In the genomic region with DNA sequence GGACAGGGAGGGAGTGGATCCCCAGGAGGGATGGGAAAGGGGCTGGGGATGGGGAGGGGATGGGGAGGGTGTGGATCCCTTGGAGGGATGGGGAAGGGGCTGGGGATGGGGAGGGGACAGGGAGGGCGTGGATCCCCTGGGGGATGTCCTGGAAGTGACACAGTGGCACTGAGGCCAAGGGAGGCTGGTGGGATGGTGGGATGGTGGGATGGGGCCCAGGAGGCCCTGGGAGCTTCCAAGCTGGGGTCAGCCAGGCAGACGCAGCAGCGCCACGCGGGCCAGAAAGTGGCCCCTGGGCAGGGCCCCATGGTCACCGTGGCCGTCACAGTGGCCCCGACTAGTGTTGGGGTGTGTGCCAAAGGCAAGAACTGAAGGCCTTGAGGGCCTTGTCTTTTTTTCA, we compare ENCODE assay signal across 25 cellular contexts.
"Had no signal": no experiment of that assay in that cellular context is flagged by ENCODE, and none has a peak within 500 bp of the region (broad histone marks: within the 10 kb centered on the region; RNA-seq: fewer than 3 reads in every experiment).

No MANE protein-coding gene starts in this region.

- H3K27me3 Mint-ChIP-seq: activated CD4-positive, alpha-beta memory T cell treated with anti-CD3 and anti-CD28 coated beads for 36 hours; activated naive CD4-positive, alpha-beta T cell treated with anti-CD3 and anti-CD28 coated beads, Interleukin-2, amount 50 U/mL, for 24 hours; naive thymus-derived CD4-positive, alpha-beta T cell; type B pancreatic cell had no signal

- H3K4me3 Mint-ChIP-seq: activated CD4-positive, alpha-beta memory T cell treated with anti-CD3 and anti-CD28 coated beads for 36 hours; activated CD4-positive, alpha-beta T cell treated with anti-CD3 and anti-CD28 coated beads, Interleukin-2, amount 10 ng/mL, durations not matched to agents 24 days and 14 days; activated naive CD4-positive, alpha-beta T cell treated with anti-CD3 and anti-CD28 coated beads, Interleukin-2, amount 50 U/mL, for 24 hours; activated T-helper 1 cell treated with anti-CD3 and anti-CD28 coated beads, Interleukin-12 subunit alpha, Interleukin-12 subunit beta, Interleukin-2, Interleukin-4 antibody, amounts not matched to agents 30 ng/mL and 10 ng/mL and 1 ng/mL, durations not matched to agents 14 hours and 24 hours and 36 hours; dendritic cell treated with granulocyte-macrophage colony-stimulating factor and Interleukin-4, amounts not matched to agents 40 ng/mL and 50 ng/mL, for 4 days; endodermal cell; neural crest cell; T-helper 1 cell treated with Interleukin-12 subunit alpha and Interleukin-12 subunit beta and Interleukin-4 antibody, amounts not matched to agents 30 μg/mL and 1 μg/mL, for 36 hours; type B pancreatic cell had no signal

- ATAC-seq: esophagus mucosa; naive thymus-derived CD4-positive, alpha-beta T cell had no signal

- H3K4me3 ChIP-seq: breast epithelium, right atrium auricular region, spleen had no signal

- H3K4me1 ChIP-seq: breast epithelium had no signal

- H3K9me3 ChIP-seq: uterus had no signal

- H3K36me3 ChIP-seq: breast epithelium, right atrium auricular region, uterus had no signal

- H3K4me1 Mint-ChIP-seq: endodermal cell had no signal

- H3K27ac ChIP-seq: breast epithelium, right atrium auricular region, spleen had no signal

- DNase-seq: activated CD4-positive, alpha-beta memory T cell treated with anti-CD3 and anti-CD28 coated beads for 36 hours; activated CD4-positive, alpha-beta T cell treated with anti-CD3 and anti-CD28 coated beads, Interleukin-2, amount 10 ng/mL, durations not matched to agents 24 days and 14 days; activated CD4-positive, CD25-positive, alpha-beta regulatory T cell treated with anti-CD3 and anti-CD28 coated beads, Interleukin-2, amount 50 U/mL, for 72 hours; activated CD8-positive, alpha-beta memory T cell treated with anti-CD3 and anti-CD28 coated beads, Interleukin-2, amount 50 U/mL, for 4 hours; activated gamma-delta T cell treated with Interleukin-2 at 50 U/mL for 16 hours; activated T-cell treated with anti-CD3 and anti-CD28 coated beads, Interleukin-2, amount 50 U/mL, for 1 hour; central memory CD4-positive, alpha-beta T cell; endodermal cell; foreskin fibroblast; mammary epithelial cell; midbrain; nucleus accumbens; stimulated activated naive CD4-positive, alpha-beta T cell treated with Interleukin-2 at 50 U/mL for 16 hours; uterus had no signal

- H3K27me3 ChIP-seq: breast epithelium, right atrium auricular region, spleen, uterus had no signal

- H3K27ac Mint-ChIP-seq: activated CD4-positive, alpha-beta memory T cell treated with anti-CD3 and anti-CD28 coated beads for 36 hours; activated CD4-positive, alpha-beta T cell treated with anti-CD3 and anti-CD28 coated beads, Interleukin-2, amount 10 ng/mL, durations not matched to agents 24 days and 14 days; activated T-helper 1 cell treated with anti-CD3 and anti-CD28 coated beads, Interleukin-12 subunit alpha, Interleukin-12 subunit beta, Interleukin-2, Interleukin-4 antibody, amounts not matched to agents 30 ng/mL and 10 ng/mL and 1 ng/mL, durations not matched to agents 14 hours and 24 hours and 36 hours; dendritic cell treated with granulocyte-macrophage colony-stimulating factor and Interleukin-4, amounts not matched to agents 40 ng/mL and 50 ng/mL, for 4 days; endodermal cell; T-helper 1 cell treated with Interleukin-12 subunit alpha and Interleukin-12 subunit beta and Interleukin-4 antibody, amounts not matched to agents 30 μg/mL and 1 μg/mL, for 36 hours; type B pancreatic cell had no signal
